28 cellular contexts compared by ENCODE assay signal in the genomic region with DNA sequence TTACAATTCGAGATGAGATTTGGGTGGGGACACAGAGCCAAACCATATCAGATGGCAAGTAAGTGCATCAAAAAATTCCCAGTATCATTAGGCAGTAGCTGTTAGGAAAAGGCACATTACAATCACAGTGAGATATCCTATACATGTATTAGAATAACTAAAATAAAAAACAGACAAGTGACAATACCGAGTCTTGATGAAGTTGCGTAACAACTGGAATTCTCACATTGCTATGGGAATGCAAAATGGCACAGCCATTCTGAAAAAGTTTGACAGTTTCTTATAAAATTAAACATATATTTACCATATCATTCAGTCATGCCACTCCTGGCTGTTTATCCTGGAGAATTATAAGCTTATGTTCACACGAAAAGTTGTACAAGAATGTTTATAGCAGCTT.
"Had no signal": no experiment of that assay in that cellular context is flagged by ENCODE, and none has a peak within 500 bp of the region (broad histone marks: within the 10 kb centered on the region; RNA-seq: fewer than 3 reads in every experiment).

No MANE protein-coding gene starts in this region.

- DNase-seq: cortex of kidney; effector CD8-positive, alpha-beta T cell; effector memory CD8-positive, alpha-beta T cell; endodermal cell; erythroblast; esophagus squamous epithelium; foreskin fibroblast; foreskin melanocyte; gastrocnemius medialis; glutamatergic neuron; head of caudate nucleus; heart right ventricle; hippocampal formation; left cardiac atrium; left lung; left ventricle myocardium superior; lower lobe of right lung; mesenchymal stem cell; mucosa of descending colon; naive B cell; naive thymus-derived CD8-positive, alpha-beta T cell had no signal

- H3K4me3 ChIP-seq: esophagus squamous epithelium, gastrocnemius medialis, heart right ventricle, left lung, lower lobe of right lung, mucosa of descending colon had no signal

- H3K9me3 ChIP-seq: esophagus squamous epithelium, gastrocnemius medialis, heart right ventricle, left lung, lower lobe of right lung, mucosa of descending colon had no signal

- H3K36me3 ChIP-seq: esophagus squamous epithelium, gastrocnemius medialis, heart right ventricle, left lung, lower lobe of right lung had no signal

- H3K27me3 ChIP-seq: esophagus squamous epithelium, gastrocnemius medialis, heart right ventricle, left lung had no signal

- FAIRE-seq: endometrium, islet of Langerhans, keratinocyte had no signal

- ATAC-seq: effector memory CD8-positive, alpha-beta T cell; esophagus mucosa; gastrocnemius medialis; heart right ventricle; left cardiac atrium; left lung; left ventricle myocardium superior; lower lobe of right lung; mucosa of descending colon; naive thymus-derived CD8-positive, alpha-beta T cell had no signal

- H3K27ac ChIP-seq: epithelial cell of prostate, esophagus squamous epithelium, gastrocnemius medialis, heart right ventricle, left lung, lower lobe of right lung had no signal

- H3K36me3 Mint-ChIP-seq: mesothelial cell of epicardium, naive B cell had no signal

- H3K4me1 ChIP-seq: esophagus squamous epithelium, left lung, lower lobe of right lung had no signal

- H3K9me3 Mint-ChIP-seq: mesothelial cell of epicardium had no signal

- H3K27ac Mint-ChIP-seq: dendritic cell treated with granulocyte-macrophage colony-stimulating factor and Interleukin-4, amounts not matched to agents 40 ng/mL and 50 ng/mL, for 4 days; effector memory CD8-positive, alpha-beta T cell; endodermal cell; mesothelial cell of epicardium; naive B cell; naive thymus-derived CD8-positive, alpha-beta T cell had no signal
